ENCODE assay signal across 20 cellular contexts in genomic region chr6:5659467-5659866, GRCh38.
"Had no signal": no experiment of that assay in that cellular context is flagged by ENCODE, and none has a peak within 500 bp of the region (broad histone marks: within the 10 kb centered on the region; RNA-seq: fewer than 3 reads in every experiment).

No MANE protein-coding gene starts in this region.

- DNase-seq: Karpas-422, KG1, MG63, NCI-H1092, NCI-H1105 treated with DMSO at 0.1 percent for 48 hours, NCI-H1417 treated with DMSO at 0.1 percent for 48 hours, NCI-H146, NCI-H1694 treated with DMSO at 0.1 percent for 48 hours, NCI-H1930, NCI-H2081, NCI-H2107, NCI-H2227 treated with DMSO at 0.1 percent for 48 hours, NCI-H446, NCI-H510A, NCI-H524 treated with DMSO at 0.1 percent for 48 hours, NCI-H69, NCI-H774, Right ventricle myocardium superior, RPMI8226 had no signal

- ATAC-seq: SK-N-SH treated with all-trans-retinoic acid at 6 μM for 48 hours had no signal

- H3K4me3 ChIP-seq: MG63 had no signal

- H3K27me3 ChIP-seq: MG63 had no signal

- H3K36me3 ChIP-seq: MG63 had no signal

- H3K9me3 ChIP-seq: MG63 had no signal
